17 cellular contexts compared by ENCODE assay signal in genomic region chr10:118314882-118315281, GRCh38. TPM values are rescaled to one million over a fixed set of nuclear protein-coding genes. Genes with fewer than 3 reads are reported as not detected.
DNase-seq lines count a peak whose midpoint lies in the region; ATAC-seq and TF ChIP-seq lines count a peak whose summit lies in the region.
"Had no signal": no experiment of that assay in that cellular context is flagged by ENCODE, and none has a peak within 500 bp of the region (broad histone marks: within the 10 kb centered on the region; RNA-seq: fewer than 3 reads in every experiment).

No MANE protein-coding gene starts in this region.

- TF ChIP-seq EP300 in neural cell (conservative IDR thresholded peaks at IDR 0.05; ENCODE audit: poor library complexity, severe bottlenecking) = no peak

- H3F3A ChIP-seq in neural cell (ENCODE audit: insufficient read depth, low read length, poor library complexity, severe bottlenecking) = no peaks in the 10 kb centered on the region

- H3K4me2 ChIP-seq in neural cell (ENCODE audit: low read length) = no peak overlapping the region
- H3K4me2 ChIP-seq: BLaER1 had no signal

- no peak overlapping the region for H3K27ac ChIP-seq in neural cell (ENCODE audit: low read length)
- H3K27ac ChIP-seq: 22Rv1, BLaER1, C4-2B had no signal

- H3K9me3 Mint-ChIP-seq in activated CD4-positive, alpha-beta memory T cell treated with anti-CD3 and anti-CD28 coated beads for 36 hours = no peaks in the 10 kb centered on the region
- H3K9me3 Mint-ChIP-seq: CD4-positive, CD25-positive, alpha-beta regulatory T cell; CD8-positive, alpha-beta T cell had no signal

- POLR2A ChIA-PET in activated CD4-positive, alpha-beta memory T cell treated with anti-CD3 and anti-CD28 coated beads for 36 hours (lab: Charles Lee) = no interaction called here

- DNase-seq in DMS79 treated with DMSO at 0.1 percent for 48 hours (lab: John Stamatoyannopoulos, UW) = peak; percentile 2
- DNase-seq in DMS79 (lab: John Stamatoyannopoulos, UW) = no peak
- DNase-seq in activated CD4-positive, alpha-beta memory T cell treated with anti-CD3 and anti-CD28 coated beads for 36 hours = no peak
- no peak for DNase-seq in NCI-H146 (lab: John Stamatoyannopoulos, UW)
- DNase-seq: Caco-2; CD4-positive, CD25-positive, alpha-beta regulatory T cell; CD8-positive, alpha-beta T cell; DMS153; DND-41; GOT3 had no signal

- no peaks in the 10 kb centered on the region for H3K27me3 ChIP-seq in neural cell (ENCODE audit: insufficient read depth, low read depth, low read length)
- H3K27me3 ChIP-seq: BLaER1 had no signal

- no peak overlapping the region for H3K4me3 Mint-ChIP-seq in activated CD4-positive, alpha-beta memory T cell treated with anti-CD3 and anti-CD28 coated beads for 36 hours
- H3K4me3 Mint-ChIP-seq: B cell; CD4-positive, CD25-positive, alpha-beta regulatory T cell; CD8-positive, alpha-beta T cell had no signal

- no peaks in the 10 kb centered on the region for H3K9me2 ChIP-seq in neural cell (ENCODE audit: insufficient read depth, low read length)

- no peak for ATAC-seq in SK-N-SH treated with all-trans-retinoic acid at 6 μM for 48 hours
- ATAC-seq: CD8-positive, alpha-beta T cell had no signal

- H3K27ac Mint-ChIP-seq in activated CD4-positive, alpha-beta memory T cell treated with anti-CD3 and anti-CD28 coated beads for 36 hours = no peak overlapping the region
- H3K27ac Mint-ChIP-seq: B cell; CD4-positive, CD25-positive, alpha-beta regulatory T cell; CD8-positive, alpha-beta T cell had no signal

- H3K27me3 Mint-ChIP-seq in activated CD4-positive, alpha-beta memory T cell treated with anti-CD3 and anti-CD28 coated beads for 36 hours = no peaks in the 10 kb centered on the region
- H3K27me3 Mint-ChIP-seq: B cell; CD4-positive, CD25-positive, alpha-beta regulatory T cell had no signal

- TF ChIP-seq RAD21 in neural cell (conservative IDR thresholded peaks at IDR 0.05) = no peak

- CTCF ChIA-PET in activated CD4-positive, alpha-beta memory T cell treated with anti-CD3 and anti-CD28 coated beads for 36 hours (lab: Charles Lee) = interaction anchor here (1.1 kb wide), 2 partner anchors 74 to 818 kb away, joined by 3 to 5 read pairs; no protein-coding TSS in a partner anchor

- TF ChIP-seq CTCF in neural cell (IDR thresholded peaks at IDR 0.05; ENCODE audit: poor library complexity, severe bottlenecking) = no peak

- intact Hi-C loops in activated CD4-positive, alpha-beta memory T cell treated with anti-CD3 and anti-CD28 coated beads for 36 hours (cut with micrococcal nuclease) = no loop called here

- H3K36me3 Mint-ChIP-seq in activated CD4-positive, alpha-beta memory T cell treated with anti-CD3 and anti-CD28 coated beads for 36 hours = peaks cover 9% of the 10 kb centered on the region

- H2AFZ ChIP-seq in neural cell (ENCODE audit: low read depth, low read length) = no peak overlapping the region

- H3K4me1 Mint-ChIP-seq in activated CD4-positive, alpha-beta memory T cell treated with anti-CD3 and anti-CD28 coated beads for 36 hours (ENCODE audit: low read depth) = no peaks in the 10 kb centered on the region
- H3K4me1 Mint-ChIP-seq: B cell had no signal

- no peak overlapping the region for H3K9ac ChIP-seq in neural cell (ENCODE audit: low read length)
- H3K9ac ChIP-seq: BLaER1 had no signal

- peak overlapping the region; percentile 34 for H3K4me3 ChIP-seq in neural cell (ENCODE audit: low read length)
- H3K4me3 ChIP-seq: BLaER1, HAP-1 had no signal

- H3K9me3 ChIP-seq in neural cell (ENCODE audit: low read length) = no peaks in the 10 kb centered on the region
- H3K9me3 ChIP-seq: BLaER1, Caco-2, HAP-1 had no signal

- H3K36me3 ChIP-seq in neural cell (ENCODE audit: insufficient read depth, low read length) = no peaks in the 10 kb centered on the region
- H3K36me3 ChIP-seq: HAP-1 had no signal

- no peaks in the 10 kb centered on the region for H3K79me2 ChIP-seq in neural cell (replicated peaks; ENCODE audit: insufficient read depth, low read length)

- H4K20me1 ChIP-seq in neural cell (ENCODE audit: insufficient read depth) = no peaks in the 10 kb centered on the region

TF ChIP-seq in SK-N-SH treated with all-trans-retinoic acid at 6 μM for 48 hours, 23 proteins besides CTCF, POLR2A, EP300 and RAD21:
- TF ChIP-seq ISL1 (CRISPR knock-in tag; IDR thresholded peaks at IDR 0.05) (peak; percentile 48), ZFP30 (CRISPR knock-in tag; IDR thresholded peaks at IDR 0.05) (no peak), TCF4 (CRISPR knock-in tag; IDR thresholded peaks at IDR 0.05; ENCODE audit: borderline replicate concordance) (no peak), SNAI2 (CRISPR knock-in tag; IDR thresholded peaks at IDR 0.05) (no peak)

TF ChIP-seq in neural cell, 6 proteins besides CTCF, POLR2A, EP300 and RAD21:
- TF ChIP-seq MXI1 (conservative IDR thresholded peaks at IDR 0.05; ENCODE audit: poor library complexity, severe bottlenecking) (no peak), TAF1 (IDR thresholded peaks at IDR 0.05; ENCODE audit: low read depth) (no peak), EZH2 (IDR thresholded peaks at IDR 0.05; ENCODE audit: borderline replicate concordance, insufficient read depth, low read length, poor library complexity, severe bottlenecking) (no peak), SMC3 (conservative IDR thresholded peaks at IDR 0.05; ENCODE audit: poor library complexity) (no peak), REST (IDR thresholded peaks at IDR 0.05; ENCODE audit: borderline replicate concordance) (no peak), POLR2AphosphoS5 (IDR thresholded peaks at IDR 0.05) (no peak)

RNA-seq across cellular contexts. Expression of gene FAM204A, which starts 27.2 kb away (rescaled TPM):
- polyA plus RNA-seq in neural cell = 182 and 202 TPM in 2 replicates
- 80.8 and 130 TPM in 2 replicates for polyA minus RNA-seq in neural cell
- total RNA-seq in activated CD4-positive, alpha-beta memory T cell treated with anti-CD3 and anti-CD28 coated beads for 36 hours = 10 to 100 TPM; 63.5 to 64.8 TPM
